9 cellular contexts compared by ENCODE assay signal in genomic region chr7:26292768-26293560, GRCh38.
DNase-seq lines count a peak whose midpoint lies in the region; ATAC-seq and TF ChIP-seq lines count a peak whose summit lies in the region.
"Had no signal": no experiment of that assay in that cellular context is flagged by ENCODE, and none has a peak within 500 bp of the region (broad histone marks: within the 10 kb centered on the region; RNA-seq: fewer than 3 reads in every experiment).

No MANE protein-coding gene starts in this region.

- TF ChIP-seq CTCF in parathyroid adenoma (IDR thresholded peaks at IDR 0.05), result no peak

- DNase-seq in DMS 273 (lab: John Stamatoyannopoulos, UW; ENCODE audit: unreplicated experiment) (peak; percentile 33), DMS 273 treated with DMSO at 0.1 percent for 48 hours (lab: John Stamatoyannopoulos, UW) (no peak), NCI-H1092 treated with DMSO at 0.1 percent for 48 hours (lab: John Stamatoyannopoulos, UW) (peak; percentile 31), NCI-H446 treated with DMSO at 0.1 percent for 48 hours (lab: John Stamatoyannopoulos, UW) (no peak), middle frontal gyrus (ENCODE audit: extremely low spot score, low spot score) (no peak)

- H3K4me1 ChIP-seq in parathyroid adenoma, result no peaks in the 10 kb centered on the region

- no peaks in the 10 kb centered on the region for H3K27me3 ChIP-seq in parathyroid adenoma (ENCODE audit: control insufficient read depth, insufficient read depth, low read length)

- no peaks in the 10 kb centered on the region for H3K9me3 ChIP-seq in parathyroid adenoma (ENCODE audit: control insufficient read depth, low read length)

- no peaks in the 10 kb centered on the region for H3K79me2 ChIP-seq in parathyroid adenoma

- H3K4me2 ChIP-seq in parathyroid adenoma (ENCODE audit: low read length), result no peak overlapping the region

- H3K4me3 ChIP-seq in parathyroid adenoma (ENCODE audit: low read depth, low read length), result no peak overlapping the region

- H3K36me3 ChIP-seq in parathyroid adenoma (ENCODE audit: control insufficient read depth, insufficient read depth, low read length), result no peaks in the 10 kb centered on the region

- no peak for ATAC-seq in HG03108 (IDR thresholded peaks at IDR 0.05; ENCODE audit: unreplicated experiment)

- H3K27ac ChIP-seq in cingulate gyrus (ENCODE audit: low read depth, low read length) (peak overlapping the region; percentile 39), parathyroid adenoma (no peak overlapping the region)
- H3K27ac ChIP-seq: 22Rv1 had no signal

- peak overlapping the region; percentile 95 for H2AFZ ChIP-seq in parathyroid adenoma

- H3K9ac ChIP-seq in parathyroid adenoma, result no peak overlapping the region

Comparison
In these comparisons a context has a peak if more than half of its experiments do, and no peak if none do; other contexts are left out.
1. DNase-seq: peak in DMS 273 (single experiment) and NCI-H1092 treated with DMSO at 0.1 percent for 48 hours (single experiment); none in DMS 273 treated with DMSO at 0.1 percent for 48 hours (single experiment), NCI-H446 treated with DMSO at 0.1 percent for 48 hours (single experiment) and middle frontal gyrus (single experiment).